18 cellular contexts compared by ENCODE assay signal in genomic region chr6:43729537-43729936, GRCh38. TPM values are rescaled to one million over a fixed set of nuclear protein-coding genes. Genes with fewer than 3 reads are reported as not detected.
DNase-seq lines count a peak whose midpoint lies in the region; ATAC-seq, FAIRE-seq and TF ChIP-seq lines count a peak whose summit lies in the region.
"Had no signal": no experiment of that assay in that cellular context is flagged by ENCODE, and none has a peak within 500 bp of the region (broad histone marks: within the 10 kb centered on the region; RNA-seq: fewer than 3 reads in every experiment).

No MANE protein-coding gene starts in this region.

- POLR2A ChIA-PET in HepG2 (lab: Yijun Ruan, JAX) = no interaction called here

- no peak overlapping the region for H3K4me2 ChIP-seq in HepG2 (ENCODE audit: low read depth, low read length)
- H3K4me2 ChIP-seq: GM23338 had no signal

- H4K20me1 ChIP-seq in HepG2 (ENCODE audit: insufficient read depth, low read length) = no peaks in the 10 kb centered on the region

- TF ChIP-seq CTCF in HepG2 (CRISPR knock-in tag; IDR thresholded peaks at IDR 0.05) (no peak), right lobe of liver (IDR thresholded peaks at IDR 0.05) (no peak), sigmoid colon (IDR thresholded peaks at IDR 0.05) (no peak), psoas muscle (IDR thresholded peaks at IDR 0.05) (no peak)

- H3K36me3 ChIP-seq in HepG2 (replicated peaks in 1 of 2; ENCODE audit: control insufficient read depth in 1 of 2, insufficient read depth in 2 of 2, low read length in 2 of 2) (no peaks in the 10 kb centered on the region), right lobe of liver (no peaks in the 10 kb centered on the region), sigmoid colon (no peaks in the 10 kb centered on the region), psoas muscle (ENCODE audit: insufficient read depth in 1 of 2, low read depth in 1 of 2) (no peaks in the 10 kb centered on the region)

- ATAC-seq in HepG2 (no peak), right lobe of liver (no peak), HG03571 (IDR thresholded peaks at IDR 0.05; ENCODE audit: unreplicated experiment) (no peak), psoas muscle (no peak)
- ATAC-seq: GM23338 had no signal

- TF ChIP-seq POLR2A in HepG2 (IDR thresholded peaks at IDR 0.05; ENCODE audit: insufficient read depth in 1 of 2, low read depth in 2 of 2, low read length in 2 of 2) = no peak
- TF ChIP-seq POLR2A in right lobe of liver (IDR thresholded peaks at IDR 0.05) = no peak
- no peak for TF ChIP-seq POLR2A in sigmoid colon (IDR thresholded peaks at IDR 0.05)

- no peak overlapping the region for H3K4me3 ChIP-seq in HepG2 (replicated peaks in 1 of 3; ENCODE audit: insufficient read depth in 1 of 3, low read depth in 2 of 3, low read length in 3 of 3)
- H3K4me3 ChIP-seq in right lobe of liver = no peak overlapping the region
- H3K4me3 ChIP-seq in sigmoid colon = no peak overlapping the region
- no peak overlapping the region for H3K4me3 ChIP-seq in psoas muscle
- H3K4me3 ChIP-seq: GM23338 had no signal

- H3K79me2 ChIP-seq in HepG2 (ENCODE audit: insufficient read depth, low read length) = no peaks in the 10 kb centered on the region

- 44% methylated on average over 6 of the region's 6 CpGs for WGBS in HepG2 (ENCODE audit: low lambda C conversion rate)
- 78% methylated on average over 6 of the region's 6 CpGs for WGBS in right lobe of liver (ENCODE audit: insufficient coverage, low coverage, low lambda C conversion rate, missing lambda C conversion rate)
- 17 to 76% methylated on average over 6 of the region's 6 CpGs for WGBS in sigmoid colon, 2 donors
- 89 to 92% (median 91%) methylated on average over 6 of the region's 6 CpGs for WGBS in psoas muscle, 3 donors

- no peak for TF ChIP-seq EP300 in HepG2 (IDR thresholded peaks at IDR 0.05; ENCODE audit: low read depth in 2 of 2, low read length in 2 of 2)
- no peak for TF ChIP-seq EP300 in HepG2 (CRISPR knock-in tag; IDR thresholded peaks at IDR 0.05; ENCODE audit: borderline replicate concordance)
- no peak for TF ChIP-seq EP300 in sigmoid colon (IDR thresholded peaks at IDR 0.05)

- no peak overlapping the region for H3K9ac ChIP-seq in HepG2 (ENCODE audit: insufficient read depth, low read depth, low read length)

- TF ChIP-seq RAD21 in HepG2 (CRISPR knock-in tag; IDR thresholded peaks at IDR 0.05) = no peak

- H3K9me3 ChIP-seq in HepG2 (ENCODE audit: low read length) = no peaks in the 10 kb centered on the region
- no peaks in the 10 kb centered on the region for H3K9me3 ChIP-seq in right lobe of liver
- peaks cover 0 to 14% (median 0%) of the 10 kb centered on the region in 4 donors for H3K9me3 ChIP-seq in sigmoid colon
- peaks cover 27% of the 10 kb centered on the region for H3K9me3 ChIP-seq in psoas muscle

- no TSS peak for BruUV-seq in HepG2 (replicated peaks; lab: Mats Ljungman, UMichigan)

- DNase-seq in HepG2 (ENCODE audit: low spot score) (no peak), right lobe of liver (no peak), epithelial cell of prostate (ENCODE audit: low read depth, low spot score) (no peak), sigmoid colon (peak; percentile 14), psoas muscle (no peak), DMS79 treated with DMSO at 0.1 percent for 48 hours (lab: John Stamatoyannopoulos, UW) (no peak), NCI-H187 treated with DMSO at 0.1 percent for 48 hours (lab: John Stamatoyannopoulos, UW) (no peak)
- DNase-seq: C1 segment of cervical spinal cord; Calu3; CD4-positive, alpha-beta T cell; DMS 273 treated with DMSO at 0.1 percent for 48 hours; DMS79; EL had no signal

- H3K4me1 ChIP-seq in HepG2 (ENCODE audit: insufficient read depth, low read length) (peaks cover 38% of the 10 kb centered on the region), right lobe of liver (no peaks in the 10 kb centered on the region), sigmoid colon (no peaks in the 10 kb centered on the region), psoas muscle (no peaks in the 10 kb centered on the region)

- CTCF ChIA-PET in HepG2 (lab: Yijun Ruan, JAX; ENCODE audit: low intra/inter-chr PET ratio, low total read pairs) = no interaction called here

- no peak overlapping the region for H2AFZ ChIP-seq in HepG2 (ENCODE audit: low read length)
- H2AFZ ChIP-seq: GM23338 had no signal

- intact Hi-C loops in HepG2 (cut with micrococcal nuclease; ENCODE audit: unreplicated experiment) = no loop called here
- intact Hi-C loops in right lobe of liver (cut with DNase I) = no loop called here
- intact Hi-C loops in sigmoid colon (cut with DNase I) = no loop called here
- intact Hi-C loops in psoas muscle (cut with DNase I) = loop anchor here in 1 of 2 donors (5.0 kb wide), 1 partner anchor 33 kb away; no protein-coding TSS in a partner anchor

- H3K27ac ChIP-seq in HepG2 (ENCODE audit: extremely low read length, insufficient read depth, low read length) (no peak overlapping the region), right lobe of liver (no peak overlapping the region), epithelial cell of prostate (peak overlapping the region; percentile 68), sigmoid colon (no peak overlapping the region), psoas muscle (no peak overlapping the region)

- FAIRE-seq in HepG2 (lab: Jason Lieb, UNC) = peak; percentile 15
- FAIRE-seq: G401.6, GM12891, HTR-8/SVneo had no signal

- in situ Hi-C loops in HepG2 (cut with HindIII; ENCODE audit: extremely low pct_ligation_motif_present, low pct_unique_long_range_greater_than_20kb) = no loop called here

- H3K27me3 ChIP-seq in HepG2 (ENCODE audit: control insufficient read depth in 1 of 2, insufficient read depth in 2 of 2, low read length in 2 of 2) = no peaks in the 10 kb centered on the region; a peak in 1 of 5 replicates
- H3K27me3 ChIP-seq in right lobe of liver = no peaks in the 10 kb centered on the region
- H3K27me3 ChIP-seq in sigmoid colon = no peaks in the 10 kb centered on the region
- no peaks in the 10 kb centered on the region for H3K27me3 ChIP-seq in psoas muscle (ENCODE audit: insufficient read depth in 3 of 3, low read length in 2 of 3)

RNA-seq across cellular contexts. Expression of gene VEGFA, which starts 40.5 kb away (rescaled TPM):
- total RNA-seq in HepG2 (2016; rRNA removed; fragmentation: Illumina TruSeq; extraction: Trizol) = 34.1 and 68.1 TPM in 2 replicates
- total RNA-seq in HepG2 (2016; cell fraction: cytosol; rRNA removed; fragmentation: Illumina TruSeq; extraction: Trizol; ENCODE audit: low read depth) = 13.4 and 14.2 TPM in 2 replicates
- 26.8 and 72.7 TPM in 2 replicates for total RNA-seq in HepG2 (2016; cell fraction: insoluble cytoplasmic fraction; rRNA removed; fragmentation: Illumina TruSeq; extraction: Trizol)
- 33.1 and 34.4 TPM in 2 replicates for total RNA-seq in HepG2 (2016; cell fraction: membrane; rRNA removed; fragmentation: Illumina TruSeq; extraction: Trizol)
- 81.5 and 95.8 TPM in 2 replicates for total RNA-seq in HepG2 (2016; cell fraction: nucleus; rRNA removed; fragmentation: Illumina TruSeq; extraction: Trizol)
- polyA plus RNA-seq in HepG2 (2011; rRNA removed) = 629 and 1,104 TPM in 2 replicates
- polyA plus RNA-seq in HepG2 (2011; cell fraction: cytosol; rRNA removed) = 292 and 298 TPM in 2 replicates
- 3,652 and 4,474 TPM in 2 replicates for polyA plus RNA-seq in HepG2 (2011; cell fraction: nucleus; rRNA removed)
- polyA plus RNA-seq in HepG2 (2012) = 463 and 546 TPM in 2 replicates
- polyA plus RNA-seq in HepG2 (2016; cell fraction: cytosol; fragmentation: Illumina TruSeq; extraction: Trizol; ENCODE audit: low read depth) = 9.2 and 10.7 TPM in 2 replicates
- polyA plus RNA-seq in HepG2 (2016; cell fraction: insoluble cytoplasmic fraction; fragmentation: Illumina TruSeq; extraction: Trizol; ENCODE audit: low read depth) = 34.1 and 41.6 TPM in 2 replicates
- polyA plus RNA-seq in HepG2 (2016; cell fraction: membrane; fragmentation: Illumina TruSeq; extraction: Trizol; ENCODE audit: low read depth) = 24.8 and 25.3 TPM in 2 replicates
- polyA plus RNA-seq in HepG2 (2016; cell fraction: nucleus; fragmentation: Illumina TruSeq; extraction: Trizol; ENCODE audit: insufficient read depth, low read depth) = 253 and 267 TPM in 2 replicates
- 238 and 645 TPM in 2 replicates for polyA minus RNA-seq in HepG2 (2011; rRNA and poly(A)+ RNA removed; ENCODE audit: low replicate concordance)
- 122 and 136 TPM in 2 replicates for polyA minus RNA-seq in HepG2 (2011; cell fraction: cytosol; rRNA and poly(A)+ RNA removed)
- 312 and 405 TPM in 2 replicates for polyA minus RNA-seq in HepG2 (2011; cell fraction: nucleus; rRNA and poly(A)+ RNA removed)
- total RNA-seq in right lobe of liver = 100 to 1,000 TPM in 5 of 6 experiments, 10 to 100 TPM in 1; 91.3 to 571 (median 132) TPM
- total RNA-seq in sigmoid colon = 10 to 100 TPM; 20.9 to 60.9 (median 28.5) TPM
- polyA plus RNA-seq in sigmoid colon = 100 to 1,000 TPM in 1 of 3 donors, 10 to 100 TPM in 2; 11.1 to 111 (median 34.8) TPM
- total RNA-seq in psoas muscle = 100 to 1,000 TPM; 132 to 345 (median 208) TPM
- polyA plus RNA-seq in psoas muscle = 100 to 1,000 TPM in 1 of 3 donors, 10 to 100 TPM in 2; 78.1 to 125 (median 88.3) TPM

RNA-seq across cellular contexts. Expression of gene MRPS18A, which starts 41.9 kb away (rescaled TPM):
- total RNA-seq in HepG2 (2016; rRNA removed; fragmentation: Illumina TruSeq; extraction: Trizol) = 89.1 and 100 TPM in 2 replicates
- 51.0 and 53.1 TPM in 2 replicates for total RNA-seq in HepG2 (2016; cell fraction: cytosol; rRNA removed; fragmentation: Illumina TruSeq; extraction: Trizol; ENCODE audit: low read depth)
- 92.0 and 115 TPM in 2 replicates for total RNA-seq in HepG2 (2016; cell fraction: insoluble cytoplasmic fraction; rRNA removed; fragmentation: Illumina TruSeq; extraction: Trizol)
- total RNA-seq in HepG2 (2016; cell fraction: membrane; rRNA removed; fragmentation: Illumina TruSeq; extraction: Trizol) = 52.2 and 52.5 TPM in 2 replicates
- total RNA-seq in HepG2 (2016; cell fraction: nucleus; rRNA removed; fragmentation: Illumina TruSeq; extraction: Trizol) = 44.5 and 50.5 TPM in 2 replicates
- 87.8 and 102 TPM in 2 replicates for polyA plus RNA-seq in HepG2 (2011; rRNA removed)
- 108 and 150 TPM in 2 replicates for polyA plus RNA-seq in HepG2 (2011; cell fraction: cytosol; rRNA removed)
- 43.7 and 43.9 TPM in 2 replicates for polyA plus RNA-seq in HepG2 (2011; cell fraction: nucleus; rRNA removed)
- 56.6 and 66.1 TPM in 2 replicates for polyA plus RNA-seq in HepG2 (2012)
- polyA plus RNA-seq in HepG2 (2016; cell fraction: cytosol; fragmentation: Illumina TruSeq; extraction: Trizol; ENCODE audit: low read depth) = 59.0 and 63.6 TPM in 2 replicates
- 121 and 138 TPM in 2 replicates for polyA plus RNA-seq in HepG2 (2016; cell fraction: insoluble cytoplasmic fraction; fragmentation: Illumina TruSeq; extraction: Trizol; ENCODE audit: low read depth)
- polyA plus RNA-seq in HepG2 (2016; cell fraction: membrane; fragmentation: Illumina TruSeq; extraction: Trizol; ENCODE audit: low read depth) = 49.5 and 50.7 TPM in 2 replicates
- polyA plus RNA-seq in HepG2 (2016; cell fraction: nucleus; fragmentation: Illumina TruSeq; extraction: Trizol; ENCODE audit: insufficient read depth, low read depth) = 49.3 and 56.1 TPM in 2 replicates
- 146 and 147 TPM in 2 replicates for polyA minus RNA-seq in HepG2 (2011; rRNA and poly(A)+ RNA removed; ENCODE audit: low replicate concordance)
- 32.4 and 35.6 TPM in 2 replicates for polyA minus RNA-seq in HepG2 (2011; cell fraction: cytosol; rRNA and poly(A)+ RNA removed)
- polyA minus RNA-seq in HepG2 (2011; cell fraction: nucleus; rRNA and poly(A)+ RNA removed) = 65.1 and 66.4 TPM in 2 replicates
- total RNA-seq in right lobe of liver = 10 to 100 TPM; 23.5 to 45.4 (median 25.6) TPM
- 10 to 100 TPM; 28.8 to 43.9 (median 34.1) TPM for total RNA-seq in sigmoid colon
- polyA plus RNA-seq in sigmoid colon = 10 to 100 TPM; 72.1 to 93.2 (median 90.2) TPM
- 100 to 1,000 TPM in 2 of 4 donors, 10 to 100 TPM in 2; 64.1 to 152 (median 103) TPM for total RNA-seq in psoas muscle
- 100 to 1,000 TPM; 106 to 151 (median 148) TPM for polyA plus RNA-seq in psoas muscle
